ENCODE assay signal across 2 cellular contexts in the genomic region with DNA sequence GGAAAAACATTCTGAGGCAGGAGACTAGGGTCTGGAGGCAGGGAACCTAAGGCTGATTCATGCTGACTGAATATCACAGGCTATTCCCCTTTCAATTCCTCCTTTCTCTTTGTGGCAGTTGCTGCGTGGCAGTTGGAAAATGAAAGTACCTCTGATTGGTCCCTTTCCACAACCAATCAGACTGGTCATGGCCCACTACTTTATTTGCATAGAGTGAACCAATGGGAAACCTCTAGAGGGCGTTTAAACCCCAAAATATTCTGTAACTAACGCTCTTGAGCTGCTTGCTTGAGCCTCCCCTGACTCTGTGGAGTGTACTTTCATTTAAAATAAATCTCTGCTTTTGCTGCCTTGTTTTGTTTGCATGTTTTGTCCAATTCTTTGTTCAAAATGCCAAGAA.
TF ChIP-seq lines count a peak whose summit lies in the region.

No MANE protein-coding gene starts in this region.

TF ChIP-seq in SK-N-SH treated with all-trans-retinoic acid at 6 μM for 48 hours, 23 proteins besides CTCF, POLR2A, EP300 and RAD21 (continued from another document):
- TF ChIP-seq, protein P1, sequence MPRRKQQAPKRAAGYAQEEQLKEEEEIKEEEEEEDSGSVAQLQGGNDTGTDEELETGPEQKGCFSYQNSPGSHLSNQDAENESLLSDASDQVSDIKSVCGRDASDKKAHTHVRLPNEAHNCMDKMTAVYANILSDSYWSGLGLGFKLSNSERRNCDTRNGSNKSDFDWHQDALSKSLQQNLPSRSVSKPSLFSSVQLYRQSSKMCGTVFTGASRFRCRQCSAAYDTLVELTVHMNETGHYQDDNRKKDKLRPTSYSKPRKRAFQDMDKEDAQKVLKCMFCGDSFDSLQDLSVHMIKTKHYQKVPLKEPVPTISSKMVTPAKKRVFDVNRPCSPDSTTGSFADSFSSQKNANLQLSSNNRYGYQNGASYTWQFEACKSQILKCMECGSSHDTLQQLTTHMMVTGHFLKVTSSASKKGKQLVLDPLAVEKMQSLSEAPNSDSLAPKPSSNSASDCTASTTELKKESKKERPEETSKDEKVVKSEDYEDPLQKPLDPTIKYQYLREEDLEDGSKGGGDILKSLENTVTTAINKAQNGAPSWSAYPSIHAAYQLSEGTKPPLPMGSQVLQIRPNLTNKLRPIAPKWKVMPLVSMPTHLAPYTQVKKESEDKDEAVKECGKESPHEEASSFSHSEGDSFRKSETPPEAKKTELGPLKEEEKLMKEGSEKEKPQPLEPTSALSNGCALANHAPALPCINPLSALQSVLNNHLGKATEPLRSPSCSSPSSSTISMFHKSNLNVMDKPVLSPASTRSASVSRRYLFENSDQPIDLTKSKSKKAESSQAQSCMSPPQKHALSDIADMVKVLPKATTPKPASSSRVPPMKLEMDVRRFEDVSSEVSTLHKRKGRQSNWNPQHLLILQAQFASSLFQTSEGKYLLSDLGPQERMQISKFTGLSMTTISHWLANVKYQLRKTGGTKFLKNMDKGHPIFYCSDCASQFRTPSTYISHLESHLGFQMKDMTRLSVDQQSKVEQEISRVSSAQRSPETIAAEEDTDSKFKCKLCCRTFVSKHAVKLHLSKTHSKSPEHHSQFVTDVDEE (CRISPR knock-in tag; IDR thresholded peaks at IDR 0.05), result no peak
- TF ChIP-seq, protein P2, sequence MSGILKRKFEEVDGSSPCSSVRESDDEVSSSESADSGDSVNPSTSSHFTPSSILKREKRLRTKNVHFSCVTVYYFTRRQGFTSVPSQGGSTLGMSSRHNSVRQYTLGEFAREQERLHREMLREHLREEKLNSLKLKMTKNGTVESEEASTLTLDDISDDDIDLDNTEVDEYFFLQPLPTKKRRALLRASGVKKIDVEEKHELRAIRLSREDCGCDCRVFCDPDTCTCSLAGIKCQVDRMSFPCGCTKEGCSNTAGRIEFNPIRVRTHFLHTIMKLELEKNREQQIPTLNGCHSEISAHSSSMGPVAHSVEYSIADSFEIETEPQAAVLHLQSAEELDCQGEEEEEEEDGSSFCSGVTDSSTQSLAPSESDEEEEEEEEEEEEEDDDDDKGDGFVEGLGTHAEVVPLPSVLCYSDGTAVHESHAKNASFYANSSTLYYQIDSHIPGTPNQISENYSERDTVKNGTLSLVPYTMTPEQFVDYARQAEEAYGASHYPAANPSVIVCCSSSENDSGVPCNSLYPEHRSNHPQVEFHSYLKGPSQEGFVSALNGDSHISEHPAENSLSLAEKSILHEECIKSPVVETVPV (CRISPR knock-in tag; IDR thresholded peaks at IDR 0.05), result no peak
- TF ChIP-seq SNAI2 (CRISPR knock-in tag; IDR thresholded peaks at IDR 0.05), result no peak
- TF ChIP-seq, protein P3, sequence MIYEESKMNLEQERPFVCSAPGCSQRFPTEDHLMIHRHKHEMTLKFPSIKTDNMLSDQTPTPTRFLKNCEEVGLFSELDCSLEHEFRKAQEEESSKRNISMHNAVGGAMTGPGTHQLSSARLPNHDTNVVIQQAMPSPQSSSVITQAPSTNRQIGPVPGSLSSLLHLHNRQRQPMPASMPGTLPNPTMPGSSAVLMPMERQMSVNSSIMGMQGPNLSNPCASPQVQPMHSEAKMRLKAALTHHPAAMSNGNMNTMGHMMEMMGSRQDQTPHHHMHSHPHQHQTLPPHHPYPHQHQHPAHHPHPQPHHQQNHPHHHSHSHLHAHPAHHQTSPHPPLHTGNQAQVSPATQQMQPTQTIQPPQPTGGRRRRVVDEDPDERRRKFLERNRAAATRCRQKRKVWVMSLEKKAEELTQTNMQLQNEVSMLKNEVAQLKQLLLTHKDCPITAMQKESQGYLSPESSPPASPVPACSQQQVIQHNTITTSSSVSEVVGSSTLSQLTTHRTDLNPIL (CRISPR knock-in tag; IDR thresholded peaks at IDR 0.05; ENCODE audit: low read depth), result no peak
- TF ChIP-seq, protein P4, sequence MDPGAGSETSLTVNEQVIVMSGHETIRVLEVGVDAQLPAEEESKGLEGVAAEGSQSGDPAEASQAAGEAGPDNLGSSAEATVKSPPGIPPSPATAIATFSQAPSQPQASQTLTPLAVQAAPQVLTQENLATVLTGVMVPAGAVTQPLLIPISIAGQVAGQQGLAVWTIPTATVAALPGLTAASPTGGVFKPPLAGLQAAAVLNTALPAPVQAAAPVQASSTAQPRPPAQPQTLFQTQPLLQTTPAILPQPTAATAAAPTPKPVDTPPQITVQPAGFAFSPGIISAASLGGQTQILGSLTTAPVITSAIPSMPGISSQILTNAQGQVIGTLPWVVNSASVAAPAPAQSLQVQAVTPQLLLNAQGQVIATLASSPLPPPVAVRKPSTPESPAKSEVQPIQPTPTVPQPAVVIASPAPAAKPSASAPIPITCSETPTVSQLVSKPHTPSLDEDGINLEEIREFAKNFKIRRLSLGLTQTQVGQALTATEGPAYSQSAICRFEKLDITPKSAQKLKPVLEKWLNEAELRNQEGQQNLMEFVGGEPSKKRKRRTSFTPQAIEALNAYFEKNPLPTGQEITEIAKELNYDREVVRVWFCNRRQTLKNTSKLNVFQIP (CRISPR knock-in tag; IDR thresholded peaks at IDR 0.05; ENCODE audit: borderline replicate concordance, low read depth), result no peak

TF ChIP-seq in SK-N-SH, 30 proteins besides CTCF, POLR2A, EP300 and RAD21 (continued from another document):
- TF ChIP-seq, protein P5, sequence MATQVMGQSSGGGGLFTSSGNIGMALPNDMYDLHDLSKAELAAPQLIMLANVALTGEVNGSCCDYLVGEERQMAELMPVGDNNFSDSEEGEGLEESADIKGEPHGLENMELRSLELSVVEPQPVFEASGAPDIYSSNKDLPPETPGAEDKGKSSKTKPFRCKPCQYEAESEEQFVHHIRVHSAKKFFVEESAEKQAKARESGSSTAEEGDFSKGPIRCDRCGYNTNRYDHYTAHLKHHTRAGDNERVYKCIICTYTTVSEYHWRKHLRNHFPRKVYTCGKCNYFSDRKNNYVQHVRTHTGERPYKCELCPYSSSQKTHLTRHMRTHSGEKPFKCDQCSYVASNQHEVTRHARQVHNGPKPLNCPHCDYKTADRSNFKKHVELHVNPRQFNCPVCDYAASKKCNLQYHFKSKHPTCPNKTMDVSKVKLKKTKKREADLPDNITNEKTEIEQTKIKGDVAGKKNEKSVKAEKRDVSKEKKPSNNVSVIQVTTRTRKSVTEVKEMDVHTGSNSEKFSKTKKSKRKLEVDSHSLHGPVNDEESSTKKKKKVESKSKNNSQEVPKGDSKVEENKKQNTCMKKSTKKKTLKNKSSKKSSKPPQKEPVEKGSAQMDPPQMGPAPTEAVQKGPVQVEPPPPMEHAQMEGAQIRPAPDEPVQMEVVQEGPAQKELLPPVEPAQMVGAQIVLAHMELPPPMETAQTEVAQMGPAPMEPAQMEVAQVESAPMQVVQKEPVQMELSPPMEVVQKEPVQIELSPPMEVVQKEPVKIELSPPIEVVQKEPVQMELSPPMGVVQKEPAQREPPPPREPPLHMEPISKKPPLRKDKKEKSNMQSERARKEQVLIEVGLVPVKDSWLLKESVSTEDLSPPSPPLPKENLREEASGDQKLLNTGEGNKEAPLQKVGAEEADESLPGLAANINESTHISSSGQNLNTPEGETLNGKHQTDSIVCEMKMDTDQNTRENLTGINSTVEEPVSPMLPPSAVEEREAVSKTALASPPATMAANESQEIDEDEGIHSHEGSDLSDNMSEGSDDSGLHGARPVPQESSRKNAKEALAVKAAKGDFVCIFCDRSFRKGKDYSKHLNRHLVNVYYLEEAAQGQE (IDR thresholded peaks at IDR 0.05; ENCODE audit: low read depth, low read length), result no peak
- TF ChIP-seq, protein P6, sequence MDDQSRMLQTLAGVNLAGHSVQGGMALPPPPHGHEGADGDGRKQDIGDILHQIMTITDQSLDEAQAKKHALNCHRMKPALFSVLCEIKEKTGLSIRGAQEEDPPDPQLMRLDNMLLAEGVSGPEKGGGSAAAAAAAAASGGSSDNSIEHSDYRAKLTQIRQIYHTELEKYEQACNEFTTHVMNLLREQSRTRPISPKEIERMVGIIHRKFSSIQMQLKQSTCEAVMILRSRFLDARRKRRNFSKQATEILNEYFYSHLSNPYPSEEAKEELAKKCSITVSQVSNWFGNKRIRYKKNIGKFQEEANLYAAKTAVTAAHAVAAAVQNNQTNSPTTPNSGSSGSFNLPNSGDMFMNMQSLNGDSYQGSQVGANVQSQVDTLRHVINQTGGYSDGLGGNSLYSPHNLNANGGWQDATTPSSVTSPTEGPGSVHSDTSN (IDR thresholded peaks at IDR 0.05), result no peak
- TF ChIP-seq RFX5 (IDR thresholded peaks at IDR 0.05; ENCODE audit: low read length) (no peak), MEF2A (IDR thresholded peaks at IDR 0.05; ENCODE audit: borderline replicate concordance, low read depth) (no peak), GABPA (IDR thresholded peaks at IDR 0.05; ENCODE audit: low read depth) (no peak), MXI1 (IDR thresholded peaks at IDR 0.05; ENCODE audit: low read depth, low read length) (no peak), CHD2 (IDR thresholded peaks at IDR 0.05; ENCODE audit: low read length, partially characterized antibody) (no peak), POLR2AphosphoS5 (IDR thresholded peaks at IDR 0.05; ENCODE audit: low read depth, low read length) (no peak)
TF ChIP-seq in SK-N-SH: peak in this region for 0.
